ENCODE assay signal across 18 cellular contexts in genomic region chr7:20200965-20201364, GRCh38. TPM values are rescaled to one million over a fixed set of nuclear protein-coding genes. Genes with fewer than 3 reads are reported as not detected.
A peak's percentile ranks its signal among the peaks of the same experiment; 100 is the strongest.
DNase-seq lines count a peak whose midpoint lies in the region; ATAC-seq and TF ChIP-seq lines count a peak whose summit lies in the region.
"Had no signal": no experiment of that assay in that cellular context is flagged by ENCODE, and none has a peak within 500 bp of the region (broad histone marks: within the 10 kb centered on the region; RNA-seq: fewer than 3 reads in every experiment).

No MANE protein-coding gene starts in this region.

- CTCF ChIA-PET in OCI-LY7 (lab: Charles Lee; ENCODE audit: unreplicated experiment), result interaction anchor here (1.3 kb wide), 1 partner anchor 18 kb away, joined by 5 read pairs; no protein-coding TSS in a partner anchor

- H3K27me3 Mint-ChIP-seq in natural killer cell treated with Interleukin-12 subunit alpha and Interleukin-12 subunit beta and Interleukin-15 and Interleukin-18, amount 100 ng/mL, for 72 hours, result peaks cover 0 to under 1% of the 10 kb centered on the region in 2 donors
- no peaks in the 10 kb centered on the region for H3K27me3 Mint-ChIP-seq in natural killer cell (ENCODE audit: low read depth in 2 of 2)
- H3K27me3 Mint-ChIP-seq in memory B cell, result no peaks in the 10 kb centered on the region

- H2AFZ ChIP-seq in OCI-LY7 (ENCODE audit: low read length), result peak overlapping the region; percentile 20; the same call in 1 of the 2 replicates

- H3K9me3 Mint-ChIP-seq in natural killer cell treated with Interleukin-12 subunit alpha and Interleukin-12 subunit beta and Interleukin-15 and Interleukin-18, amount 100 ng/mL, for 72 hours, result peaks cover 4% of the 10 kb centered on the region
- H3K9me3 Mint-ChIP-seq in natural killer cell, result peaks cover 4% of the 10 kb centered on the region in 2 donors
- H3K9me3 Mint-ChIP-seq in memory B cell, result no peaks in the 10 kb centered on the region
- H3K9me3 Mint-ChIP-seq: activated T-helper 1 cell treated with anti-CD3 and anti-CD28 coated beads, Interleukin-12 subunit alpha, Interleukin-12 subunit beta, Interleukin-2, Interleukin-4 antibody, amounts not matched to agents 30 ng/mL and 10 ng/mL and 1 ng/mL, durations not matched to agents 14 hours and 24 hours and 36 hours; CD8-positive, alpha-beta T cell had no signal

- H3K4me2 ChIP-seq in OCI-LY7 (ENCODE audit: low read length), result peak overlapping the region; percentile 66; the same call in 1 of the 2 replicates
- H3K4me2 ChIP-seq: A549 had no signal

- peaks cover 8 to 14% of the 10 kb centered on the region in 2 donors for H3K4me1 Mint-ChIP-seq in natural killer cell treated with Interleukin-12 subunit alpha and Interleukin-12 subunit beta and Interleukin-15 and Interleukin-18, amount 100 ng/mL, for 72 hours (ENCODE audit: low read depth in 2 of 2)
- H3K4me1 Mint-ChIP-seq in natural killer cell (peaks cover 0 to 9% of the 10 kb centered on the region in 2 donors), memory B cell (peaks cover 28% of the 10 kb centered on the region)

- H3K9me3 ChIP-seq in OCI-LY7 (ENCODE audit: low read length) (no peaks in the 10 kb centered on the region), upper lobe of right lung (no peaks in the 10 kb centered on the region), left lung (no peaks in the 10 kb centered on the region)
- H3K9me3 ChIP-seq: A549, right lobe of liver had no signal

- no peaks in the 10 kb centered on the region for H3K9me2 ChIP-seq in OCI-LY7 (ENCODE audit: insufficient read depth, low read length)

- no peak for ATAC-seq in natural killer cell treated with Interleukin-12 subunit alpha and Interleukin-12 subunit beta and Interleukin-15 and Interleukin-18, amount 100 ng/mL, for 72 hours
- no peak for ATAC-seq in natural killer cell
- ATAC-seq in memory B cell (ENCODE audit: low read depth), result peak; percentile 16
- peak; percentile 51 for ATAC-seq in upper lobe of right lung
- ATAC-seq in left lung, result no peak
- ATAC-seq: A549; activated CD8-positive, alpha-beta T cell treated with anti-CD3 and anti-CD28 coated beads, Interleukin-2, amount 10 ng/mL, durations not matched to agents 7 days and 5 days; CD8-positive, alpha-beta T cell; Panc1; SK-N-SH treated with all-trans-retinoic acid at 6 μM for 48 hours had no signal

- intact Hi-C loops in natural killer cell (cut with micrococcal nuclease), result no loop called here
- intact Hi-C loops in OCI-LY7 (cut with micrococcal nuclease; ENCODE audit: unreplicated experiment), result no loop called here
- intact Hi-C loops in upper lobe of right lung (cut with DNase I), result no loop called here
- intact Hi-C loops in left lung (cut with DNase I), result no loop called here

- H3K36me3 ChIP-seq in OCI-LY7 (ENCODE audit: insufficient read depth, low read length) (0 out of 2 replicates have a peak, but pooled peaks cover 5% of the 10 kb centered on the region), upper lobe of right lung (no peaks in the 10 kb centered on the region), left lung (no peaks in the 10 kb centered on the region)
- H3K36me3 ChIP-seq: right lobe of liver had no signal

- no peak for TF ChIP-seq CTCF in natural killer cell (IDR thresholded peaks at IDR 0.05)
- TF ChIP-seq CTCF in OCI-LY7 (conservative IDR thresholded peaks at IDR 0.05; ENCODE audit: low read length), result no peak
- no peak for TF ChIP-seq CTCF in upper lobe of right lung (IDR thresholded peaks at IDR 0.05)
- no peak for TF ChIP-seq CTCF in left lung (IDR thresholded peaks at IDR 0.05)

- H3K4me1 ChIP-seq in OCI-LY7 (ENCODE audit: insufficient read depth, low read length, poor library complexity, severe bottlenecking) (peaks cover 33% of the 10 kb centered on the region), upper lobe of right lung (peaks cover 6% of the 10 kb centered on the region), left lung (peaks cover 0 to 37% of the 10 kb centered on the region in 2 donors)
- H3K4me1 ChIP-seq: A549, right lobe of liver had no signal

- no TSS peak for BruUV-seq in OCI-LY7 (replicated peaks; lab: Mats Ljungman, UMichigan)

- H3K79me2 ChIP-seq in OCI-LY7 (ENCODE audit: insufficient read depth, low read depth, low read length), result no peaks in the 10 kb centered on the region; the same call in 1 of the 2 replicates

- H3K4me3 Mint-ChIP-seq in natural killer cell treated with Interleukin-12 subunit alpha and Interleukin-12 subunit beta and Interleukin-15 and Interleukin-18, amount 100 ng/mL, for 72 hours, result peak overlapping the region; percentile 2
- H3K4me3 Mint-ChIP-seq in natural killer cell, result no peak overlapping the region
- peak overlapping the region; percentile 42 for H3K4me3 Mint-ChIP-seq in memory B cell
- H3K4me3 Mint-ChIP-seq: activated CD8-positive, alpha-beta T cell treated with anti-CD3 and anti-CD28 coated beads, Interleukin-2, amount 10 ng/mL, durations not matched to agents 7 days and 5 days; activated T-helper 1 cell treated with anti-CD3 and anti-CD28 coated beads, Interleukin-12 subunit alpha, Interleukin-12 subunit beta, Interleukin-2, Interleukin-4 antibody, amounts not matched to agents 30 ng/mL and 10 ng/mL and 1 ng/mL, durations not matched to agents 14 hours and 24 hours and 36 hours; CD8-positive, alpha-beta T cell had no signal

- H4K20me1 ChIP-seq in OCI-LY7 (ENCODE audit: insufficient read depth, low read length), result no peaks in the 10 kb centered on the region

- POLR2A ChIA-PET in OCI-LY7 (lab: Charles Lee), result no interaction called here

- H3K27ac ChIP-seq in OCI-LY7 (ENCODE audit: low read depth, low read length, poor library complexity, severe bottlenecking) (no peak overlapping the region), upper lobe of right lung (no peak overlapping the region), left lung (peak overlapping the region in 1 of 2 donors; percentile 74)
- H3K27ac ChIP-seq: A549, right lobe of liver had no signal

- H3K36me3 Mint-ChIP-seq in natural killer cell treated with Interleukin-12 subunit alpha and Interleukin-12 subunit beta and Interleukin-15 and Interleukin-18, amount 100 ng/mL, for 72 hours, result peaks cover under 1% of the 10 kb centered on the region
- no peaks in the 10 kb centered on the region for H3K36me3 Mint-ChIP-seq in natural killer cell
- H3K36me3 Mint-ChIP-seq in memory B cell, result peaks cover 8% of the 10 kb centered on the region
- H3K36me3 Mint-ChIP-seq: CD8-positive, alpha-beta T cell had no signal

- H3K4me3 ChIP-seq in OCI-LY7 (ENCODE audit: low read depth, low read length, poor library complexity, severe bottlenecking), result no peak overlapping the region
- no peak overlapping the region for H3K4me3 ChIP-seq in upper lobe of right lung
- no peak overlapping the region for H3K4me3 ChIP-seq in left lung
- H3K4me3 ChIP-seq: A549, lung, right lobe of liver had no signal

- peak overlapping the region in 1 of 2 donors; percentile 56 for H3K27ac Mint-ChIP-seq in natural killer cell treated with Interleukin-12 subunit alpha and Interleukin-12 subunit beta and Interleukin-15 and Interleukin-18, amount 100 ng/mL, for 72 hours
- peak overlapping the region in 1 of 2 donors; percentile 35 for H3K27ac Mint-ChIP-seq in natural killer cell
- peak overlapping the region; percentile 92 for H3K27ac Mint-ChIP-seq in memory B cell
- H3K27ac Mint-ChIP-seq: activated CD8-positive, alpha-beta T cell treated with anti-CD3 and anti-CD28 coated beads, Interleukin-2, amount 10 ng/mL, durations not matched to agents 7 days and 5 days; activated T-helper 1 cell treated with anti-CD3 and anti-CD28 coated beads, Interleukin-12 subunit alpha, Interleukin-12 subunit beta, Interleukin-2, Interleukin-4 antibody, amounts not matched to agents 30 ng/mL and 10 ng/mL and 1 ng/mL, durations not matched to agents 14 hours and 24 hours and 36 hours; CD8-positive, alpha-beta T cell had no signal

- H3K27me3 ChIP-seq in upper lobe of right lung (no peaks in the 10 kb centered on the region), left lung (no peaks in the 10 kb centered on the region)
- H3K27me3 ChIP-seq: right lobe of liver had no signal

- no peak for DNase-seq in natural killer cell treated with Interleukin-12 subunit alpha and Interleukin-12 subunit beta and Interleukin-15 and Interleukin-18, amount 100 ng/mL, for 72 hours (ENCODE audit: low spot score)
- no peak for DNase-seq in natural killer cell
- DNase-seq in OCI-LY7 (ENCODE audit: low spot score), result no peak
- DNase-seq in memory B cell (ENCODE audit: low spot score in 2 of 2), result no peak
- DNase-seq in upper lobe of right lung, result no peak
- no peak for DNase-seq in stimulated activated naive CD4-positive, alpha-beta T cell (lab: John Stamatoyannopoulos, UW)
- no peak for DNase-seq in left lung
- no peak for DNase-seq in NCI-H2227 treated with DMSO at 0.1 percent for 48 hours (lab: John Stamatoyannopoulos, UW)
- DNase-seq: activated CD8-positive, alpha-beta T cell treated with anti-CD3 and anti-CD28 coated beads, Interleukin-2, amount 10 ng/mL, durations not matched to agents 7 days and 5 days; CD8-positive, alpha-beta T cell; NCI-H146; NCI-H446 treated with DMSO at 0.1 percent for 48 hours had no signal

RNA-seq across cellular contexts. Expression of gene MACC1, which starts 16.2 kb away (rescaled TPM):
- total RNA-seq in natural killer cell treated with Interleukin-12 subunit alpha and Interleukin-12 subunit beta and Interleukin-15 and Interleukin-18, amount 100 ng/mL, for 72 hours, result 1 to 10 TPM; 2.6 to 5.5 TPM
- total RNA-seq in natural killer cell (under 1 TPM; 0.09 to 0.45 (median 0.26) TPM), OCI-LY7 (2022) (9.1 and 11.1 TPM in 2 replicates), upper lobe of right lung (22.1 TPM), left lung (10 to 100 TPM; 28.5 to 36.2 TPM)
- 5.0 and 6.5 TPM in 2 replicates for total RNA-seq in OCI-LY7 (2014; rRNA removed; shearing (Covaris generic))
- total RNA-seq: activated T-helper 1 cell treated with anti-CD3 and anti-CD28 coated beads, Interleukin-12 subunit alpha, Interleukin-12 subunit beta, Interleukin-2, Interleukin-4 antibody, amounts not matched to agents 30 ng/mL and 10 ng/mL and 1 ng/mL, durations not matched to agents 14 hours and 24 hours and 36 hours had no signal

Comparison
In these comparisons a context has a peak if more than half of its experiments do, and no peak if none do; other contexts are left out.
1. ATAC-seq: peak in memory B cell (single experiment) and upper lobe of right lung (single experiment); none in natural killer cell treated with Interleukin-12 subunit alpha and Interleukin-12 subunit beta and Interleukin-15 and Interleukin-18, amount 100 ng/mL, for 72 hours (0 of 2), natural killer cell (0 of 3) and left lung (single experiment).